ENCODE assay signal across 3 cellular contexts in genomic region chr12:68727776-68728175, GRCh38.
"Had no signal": no experiment of that assay in that cellular context is flagged by ENCODE, and none has a peak within 500 bp of the region (broad histone marks: within the 10 kb centered on the region; RNA-seq: fewer than 3 reads in every experiment).

No MANE protein-coding gene starts in this region.

- H3K4me3 ChIP-seq: GM12878 had no signal

- DNase-seq: GDM1, GF-D8 had no signal
